Comparison of ENCODE assay signal across 2 cellular contexts in genomic region chr10:87507879-87508278, GRCh38.
TF ChIP-seq lines count a peak whose summit lies in the region.

No MANE protein-coding gene starts in this region.

TF ChIP-seq in SK-N-SH, 30 proteins besides CTCF, POLR2A, EP300 and RAD21 (continued from another document):
- TF ChIP-seq YY1 (IDR thresholded peaks at IDR 0.05; ENCODE audit: low read depth) (no peak), ELF1 (IDR thresholded peaks at IDR 0.05) (no peak), NRF1 (IDR thresholded peaks at IDR 0.05; ENCODE audit: low read depth, low read length) (no peak)

TF ChIP-seq in SK-N-SH treated with all-trans-retinoic acid at 6 μM for 48 hours, 23 proteins besides CTCF, POLR2A, EP300 and RAD21 (continued from another document):
- no peak for TF ChIP-seq PATZ1 (CRISPR knock-in tag; IDR thresholded peaks at IDR 0.05; ENCODE audit: borderline replicate concordance)
- TF ChIP-seq, protein P1, sequence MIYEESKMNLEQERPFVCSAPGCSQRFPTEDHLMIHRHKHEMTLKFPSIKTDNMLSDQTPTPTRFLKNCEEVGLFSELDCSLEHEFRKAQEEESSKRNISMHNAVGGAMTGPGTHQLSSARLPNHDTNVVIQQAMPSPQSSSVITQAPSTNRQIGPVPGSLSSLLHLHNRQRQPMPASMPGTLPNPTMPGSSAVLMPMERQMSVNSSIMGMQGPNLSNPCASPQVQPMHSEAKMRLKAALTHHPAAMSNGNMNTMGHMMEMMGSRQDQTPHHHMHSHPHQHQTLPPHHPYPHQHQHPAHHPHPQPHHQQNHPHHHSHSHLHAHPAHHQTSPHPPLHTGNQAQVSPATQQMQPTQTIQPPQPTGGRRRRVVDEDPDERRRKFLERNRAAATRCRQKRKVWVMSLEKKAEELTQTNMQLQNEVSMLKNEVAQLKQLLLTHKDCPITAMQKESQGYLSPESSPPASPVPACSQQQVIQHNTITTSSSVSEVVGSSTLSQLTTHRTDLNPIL (CRISPR knock-in tag; IDR thresholded peaks at IDR 0.05; ENCODE audit: low read depth) = no peak
- no peak for TF ChIP-seq PPARA (CRISPR knock-in tag; IDR thresholded peaks at IDR 0.05; ENCODE audit: borderline replicate concordance)
- TF ChIP-seq ISL1 (CRISPR knock-in tag; IDR thresholded peaks at IDR 0.05) = no peak
